Comparison of ENCODE assay signal across 11 cellular contexts in genomic region chr1:162873671-162874666, GRCh38. TPM values are rescaled to one million over a fixed set of nuclear protein-coding genes. Genes with fewer than 3 reads are reported as not detected.
A peak's percentile ranks its signal among the peaks of the same experiment; 100 is the strongest.
DNase-seq lines count a peak whose midpoint lies in the region; ATAC-seq, FAIRE-seq and TF ChIP-seq lines count a peak whose summit lies in the region.
"Had no signal": no experiment of that assay in that cellular context is flagged by ENCODE, and none has a peak within 500 bp of the region (broad histone marks: within the 10 kb centered on the region; RNA-seq: fewer than 3 reads in every experiment).

No MANE protein-coding gene starts in this region.

- no peak for TF ChIP-seq POLR2A in esophagus muscularis mucosa (IDR thresholded peaks at IDR 0.05; ENCODE audit: low read depth)

- no peak for ATAC-seq in GM21528 (IDR thresholded peaks at IDR 0.05; ENCODE audit: low FRiP score, unreplicated experiment)
- ATAC-seq: heart right ventricle had no signal

- peak overlapping the region; percentile 88 for H3K27ac Mint-ChIP-seq in HFFc6

- H3K9me3 Mint-ChIP-seq in HFFc6: peaks cover 35% of the 10 kb centered on the region

- DNase-seq in HFFc6 (peak; percentile 75), RKO (ENCODE audit: low spot score) (peak; percentile 92), fibroblast of peridontal ligament (ENCODE audit: extremely low read depth) (peak; percentile 73), small intestine (peak; percentile 35), esophagus muscularis mucosa (ENCODE audit: extremely low spot score) (no peak), LoVo (ENCODE audit: low spot score) (no peak)
- DNase-seq: activated gamma-delta T cell, heart right ventricle, T1000 had no signal

- H3K36me3 ChIP-seq in small intestine (ENCODE audit: control insufficient read depth in 2 of 2, insufficient read depth in 2 of 2, low read length in 2 of 2) (no peaks in the 10 kb centered on the region), esophagus muscularis mucosa (no peaks in the 10 kb centered on the region)
- H3K36me3 ChIP-seq: heart right ventricle, neutrophil had no signal

- no peaks in the 10 kb centered on the region for H3K9me3 ChIP-seq in small intestine (ENCODE audit: control insufficient read depth, low read depth)
- H3K9me3 ChIP-seq in esophagus muscularis mucosa: no peaks in the 10 kb centered on the region
- H3K9me3 ChIP-seq: neutrophil had no signal

- H3K4me3 ChIP-seq in small intestine (ENCODE audit: low read depth in 1 of 2, low read length in 2 of 2) (no peak overlapping the region), esophagus muscularis mucosa (no peak overlapping the region)
- H3K4me3 ChIP-seq: heart right ventricle had no signal

- H3K27me3 ChIP-seq in small intestine (ENCODE audit: control insufficient read depth in 2 of 2, insufficient read depth in 2 of 2, low read length in 2 of 2) (peaks cover 0 to 1% of the 10 kb centered on the region in 2 donors), esophagus muscularis mucosa (no peaks in the 10 kb centered on the region)

- H3K4me3 Mint-ChIP-seq in HFFc6: peak overlapping the region; percentile 55

- peak; percentile 64 for TF ChIP-seq CTCF in HFFc6 (IDR thresholded peaks at IDR 0.05)
- TF ChIP-seq CTCF in esophagus muscularis mucosa (IDR thresholded peaks at IDR 0.05): no peak

- H3K27ac ChIP-seq in small intestine (ENCODE audit: low read depth in 1 of 2, low read length in 1 of 2) (no peak overlapping the region), esophagus muscularis mucosa (replicated peaks in 1 of 4) (no peak overlapping the region)
- H3K27ac ChIP-seq: heart right ventricle, neutrophil had no signal

- peaks cover 58% of the 10 kb centered on the region for H3K4me1 Mint-ChIP-seq in HFFc6 (ENCODE audit: low read depth)

- intact Hi-C loops in esophagus muscularis mucosa (cut with DNase I): no loop called here

- no peak for FAIRE-seq in small intestine (lab: Jason Lieb, UNC)

- 39 to 64% (median 51%) methylated on average over 8 of the region's 8 CpGs for WGBS in small intestine, 3 donors
- 74% methylated on average over 8 of the region's 8 CpGs for WGBS in esophagus muscularis mucosa

- no peaks in the 10 kb centered on the region for H3K27me3 Mint-ChIP-seq in HFFc6 (ENCODE audit: insufficient read depth)

- TF ChIP-seq EP300 in esophagus muscularis mucosa (IDR thresholded peaks at IDR 0.05): no peak

- peaks cover 39% of the 10 kb centered on the region for H3K36me3 Mint-ChIP-seq in HFFc6 (ENCODE audit: low read depth)

- H3K4me1 ChIP-seq in small intestine (ENCODE audit: control insufficient read depth in 2 of 2, insufficient read depth in 1 of 2, low read depth in 1 of 2, low read length in 1 of 2) (no peaks in the 10 kb centered on the region), esophagus muscularis mucosa (no peaks in the 10 kb centered on the region)
- H3K4me1 ChIP-seq: heart right ventricle had no signal

RNA-seq across cellular contexts. Expression of gene CCDC190, which starts 13.0 kb away (rescaled TPM):
- total RNA-seq in HFFc6 (2021; fragmentation: NEBNext Ultra II Directional; extraction: Animal tissue kit (Norgen Biotek cat#: 25700)): under 1 TPM in 3 of 6 experiments, not detected in 3; 0.07 to 0.21 (median 0.14) TPM
- polyA plus RNA-seq in small intestine: not detected
- under 1 TPM in 1 of 4 donors, not detected in 3; 0.26 TPM for total RNA-seq in esophagus muscularis mucosa

Comparison
In these comparisons a context has a peak if more than half of its experiments do, and no peak if none do; other contexts are left out.
1. DNase-seq: peak in HFFc6 (single experiment), RKO (single experiment), fibroblast of peridontal ligament (single experiment) and small intestine (single experiment); none in esophagus muscularis mucosa (single experiment) and LoVo (single experiment).